Comparison of ENCODE assay signal across 17 cellular contexts in the genomic region with DNA sequence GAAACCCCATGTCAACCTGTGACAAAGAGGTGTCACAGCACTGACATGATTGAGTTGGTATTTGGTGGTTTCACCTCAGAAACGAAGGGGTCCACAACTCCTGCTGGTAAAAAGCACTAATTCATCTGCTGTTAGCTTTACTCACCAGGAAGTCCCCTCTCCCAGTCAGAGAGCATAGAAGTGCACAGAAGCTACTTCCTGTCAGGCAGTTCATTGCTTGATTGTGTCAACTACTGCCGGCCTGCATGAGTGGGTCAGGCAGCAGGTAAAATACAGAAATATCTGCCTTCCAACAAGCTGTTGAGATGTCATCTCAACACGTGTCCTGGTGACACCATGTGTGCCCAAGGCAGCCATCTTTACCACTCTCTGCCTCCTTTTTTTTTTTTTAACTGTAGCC.
DNase-seq lines count a peak whose midpoint lies in the region; ATAC-seq lines count a peak whose summit lies in the region.
"Had no signal": no experiment of that assay in that cellular context is flagged by ENCODE, and none has a peak within 500 bp of the region (broad histone marks: within the 10 kb centered on the region; RNA-seq: fewer than 3 reads in every experiment).

No MANE protein-coding gene starts in this region.

- H3K4me3 Mint-ChIP-seq in activated naive CD8-positive, alpha-beta T cell = peak overlapping the region; percentile 8
- H3K4me3 Mint-ChIP-seq in naive thymus-derived CD8-positive, alpha-beta T cell = peak overlapping the region in 9 of 10 donors; percentile 16 to 68 (median 56)
- H3K4me3 Mint-ChIP-seq: activated CD4-positive, alpha-beta T cell treated with anti-CD3 and anti-CD28 coated beads for 36 hours; CD4-positive, alpha-beta T cell; dendritic cell treated with granulocyte-macrophage colony-stimulating factor and Interleukin-4, amounts not matched to agents 40 ng/mL and 50 ng/mL, for 4 days had no signal

- DNase-seq in DMS153 (lab: John Stamatoyannopoulos, UW) (peak; percentile 10), DMS153 treated with DMSO at 0.1 percent for 48 hours (lab: John Stamatoyannopoulos, UW; ENCODE audit: unreplicated experiment) (no peak), NCI-H2029 (lab: John Stamatoyannopoulos, UW) (no peak), cerebellar cortex (ENCODE audit: low spot score) (no peak)
- DNase-seq in naive thymus-derived CD8-positive, alpha-beta T cell = peak in 3 of 10 donors; percentile 6 to 19 (median 10)
- no peak for DNase-seq in central memory CD4-positive, alpha-beta T cell
- DNase-seq: activated CD4-positive, alpha-beta T cell treated with anti-CD3 and anti-CD28 coated beads for 36 hours; CD4-positive, alpha-beta T cell; heart left ventricle; midbrain; NCI-H226; ovary; stimulated activated CD4-positive, alpha-beta T cell treated with anti-CD3 and anti-CD28 coated beads, Interleukin-4, amount 100 ng/mL, for 1 hour; tibial artery had no signal

- H3K27me3 Mint-ChIP-seq in activated naive CD8-positive, alpha-beta T cell = no peaks in the 10 kb centered on the region
- peaks cover 0 to 11% (median 0%) of the 10 kb centered on the region in 5 donors for H3K27me3 Mint-ChIP-seq in naive thymus-derived CD8-positive, alpha-beta T cell
- H3K27me3 Mint-ChIP-seq: CD4-positive, alpha-beta T cell; dendritic cell treated with granulocyte-macrophage colony-stimulating factor and Interleukin-4, amounts not matched to agents 40 ng/mL and 50 ng/mL, for 4 days had no signal

- peaks cover 10% of the 10 kb centered on the region for H3K9me3 Mint-ChIP-seq in activated naive CD8-positive, alpha-beta T cell (ENCODE audit: low read depth)
- H3K9me3 Mint-ChIP-seq in naive thymus-derived CD8-positive, alpha-beta T cell = peaks cover 0 to 30% (median 2%) of the 10 kb centered on the region in 9 donors

- peak; percentile 60 for ATAC-seq in GM18907 (IDR thresholded peaks at IDR 0.05; ENCODE audit: unreplicated experiment)
- peak; percentile 30 to 83 for ATAC-seq in naive thymus-derived CD8-positive, alpha-beta T cell
- ATAC-seq: activated CD4-positive, alpha-beta T cell treated with anti-CD3 and anti-CD28 coated beads for 36 hours had no signal

- H3K36me3 Mint-ChIP-seq in activated naive CD8-positive, alpha-beta T cell = peaks cover 8% of the 10 kb centered on the region
- H3K36me3 Mint-ChIP-seq in naive thymus-derived CD8-positive, alpha-beta T cell = peaks cover 0 to 7% (median 4%) of the 10 kb centered on the region in 3 donors

- POLR2A ChIA-PET in naive thymus-derived CD8-positive, alpha-beta T cell (lab: Charles Lee) = no interaction called here

- peak overlapping the region; percentile 13 for H3K27ac Mint-ChIP-seq in activated naive CD8-positive, alpha-beta T cell
- H3K27ac Mint-ChIP-seq in naive thymus-derived CD8-positive, alpha-beta T cell = peak overlapping the region in 9 of 10 donors; percentile 56 to 92 (median 86)
- H3K27ac Mint-ChIP-seq: activated CD4-positive, alpha-beta T cell treated with anti-CD3 and anti-CD28 coated beads for 36 hours; CD4-positive, alpha-beta T cell; dendritic cell treated with granulocyte-macrophage colony-stimulating factor and Interleukin-4, amounts not matched to agents 40 ng/mL and 50 ng/mL, for 4 days had no signal

- peaks cover 31% of the 10 kb centered on the region for H3K4me1 Mint-ChIP-seq in activated naive CD8-positive, alpha-beta T cell (ENCODE audit: low read depth)
- peaks cover 21 to 36% (median 33%) of the 10 kb centered on the region in 4 donors for H3K4me1 Mint-ChIP-seq in naive thymus-derived CD8-positive, alpha-beta T cell
